In genomic region chr1:202302166-202302565, GRCh38 we compare ENCODE assay signal across 1 cellular context.
A peak's percentile ranks its signal among the peaks of the same experiment; 100 is the strongest.
TF ChIP-seq lines count a peak whose summit lies in the region.

No MANE protein-coding gene starts in this region.

TF ChIP-seq in K562, 482 proteins besides CTCF, POLR2A, EP300 and RAD21:
- TF ChIP-seq, protein P1, sequence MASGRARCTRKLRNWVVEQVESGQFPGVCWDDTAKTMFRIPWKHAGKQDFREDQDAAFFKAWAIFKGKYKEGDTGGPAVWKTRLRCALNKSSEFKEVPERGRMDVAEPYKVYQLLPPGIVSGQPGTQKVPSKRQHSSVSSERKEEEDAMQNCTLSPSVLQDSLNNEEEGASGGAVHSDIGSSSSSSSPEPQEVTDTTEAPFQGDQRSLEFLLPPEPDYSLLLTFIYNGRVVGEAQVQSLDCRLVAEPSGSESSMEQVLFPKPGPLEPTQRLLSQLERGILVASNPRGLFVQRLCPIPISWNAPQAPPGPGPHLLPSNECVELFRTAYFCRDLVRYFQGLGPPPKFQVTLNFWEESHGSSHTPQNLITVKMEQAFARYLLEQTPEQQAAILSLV (tag; IDR thresholded peaks at IDR 0.05): no peak
- TF ChIP-seq ZNF263 (CRISPR knock-in tag; IDR thresholded peaks at IDR 0.05; ENCODE audit: borderline replicate concordance) (no peak), FOXA1 (IDR thresholded peaks at IDR 0.05; ENCODE audit: borderline replicate concordance) (no peak), SRSF1 (IDR thresholded peaks at IDR 0.05; ENCODE audit: low read depth, low read length) (no peak), SP2 (IDR thresholded peaks at IDR 0.05; ENCODE audit: extremely low read depth, low read depth, low read length, poor library complexity, severe bottlenecking) (no peak), EZH2 (IDR thresholded peaks at IDR 0.05; ENCODE audit: borderline replicate concordance, low read depth, low read length) (peak; percentile 95; the same call in 1 of the 2 replicates)
